In the genomic region with DNA sequence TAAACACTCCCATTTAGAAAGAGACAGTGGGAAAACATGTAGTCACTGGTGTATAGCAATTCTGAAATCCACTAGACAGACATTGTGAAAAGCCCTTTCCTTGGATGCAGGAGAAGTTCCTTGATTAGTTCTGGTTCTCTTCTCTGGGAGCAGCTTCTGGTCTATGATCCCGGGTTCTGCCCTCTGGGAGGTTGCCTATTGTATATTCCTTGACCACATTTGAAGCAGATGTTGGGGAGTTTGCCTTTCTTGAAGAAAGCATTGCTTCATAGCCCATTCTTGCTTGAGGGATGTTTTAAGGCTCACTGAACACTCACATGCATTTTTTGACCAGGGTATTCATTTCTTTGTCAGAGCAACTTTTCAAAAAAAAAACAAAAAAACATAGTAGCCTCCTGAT, we compare ENCODE assay signal across 21 cellular contexts.
"Had no signal": no experiment of that assay in that cellular context is flagged by ENCODE, and none has a peak within 500 bp of the region (broad histone marks: within the 10 kb centered on the region; RNA-seq: fewer than 3 reads in every experiment).

No MANE protein-coding gene starts in this region.

- H3K27ac Mint-ChIP-seq: activated CD4-positive, alpha-beta T cell treated with anti-CD3 and anti-CD28 coated beads, Interleukin-2, amount 10 ng/mL, durations not matched to agents 7 days and 5 days; activated CD8-positive, alpha-beta T cell treated with anti-CD3 and anti-CD28 coated beads, Interleukin-2, amount 10 ng/mL, durations not matched to agents 7 days and 5 days; activated naive CD4-positive, alpha-beta T cell treated with anti-CD3 and anti-CD28 coated beads for 36 hours; activated T-cell treated with anti-CD3 and anti-CD28 coated beads, Interleukin-2, amount 50 U/mL, for 24 hours; memory B cell; naive B cell; T-helper 1 cell treated with Interleukin-12 subunit alpha and Interleukin-12 subunit beta and Interleukin-4 antibody, amounts not matched to agents 30 μg/mL and 1 μg/mL, for 36 hours had no signal

- H3K9me3 ChIP-seq: gastroesophageal sphincter, heart left ventricle, left ventricle myocardium inferior, stomach, vagina had no signal

- H3K4me1 Mint-ChIP-seq: activated CD4-positive, alpha-beta T cell treated with anti-CD3 and anti-CD28 coated beads, Interleukin-2, amount 10 ng/mL, durations not matched to agents 7 days and 5 days; memory B cell; naive B cell had no signal

- H3K9me3 Mint-ChIP-seq: activated CD4-positive, alpha-beta T cell treated with anti-CD3 and anti-CD28 coated beads, Interleukin-2, amount 10 ng/mL, durations not matched to agents 7 days and 5 days; activated naive CD4-positive, alpha-beta T cell treated with anti-CD3 and anti-CD28 coated beads for 36 hours; activated T-cell treated with anti-CD3 and anti-CD28 coated beads, Interleukin-2, amount 50 U/mL, for 24 hours; memory B cell; T-helper 1 cell treated with Interleukin-12 subunit alpha and Interleukin-12 subunit beta and Interleukin-4 antibody, amounts not matched to agents 30 μg/mL and 1 μg/mL, for 36 hours had no signal

- H3K4me3 Mint-ChIP-seq: activated CD4-positive, alpha-beta T cell treated with anti-CD3 and anti-CD28 coated beads, Interleukin-2, amount 10 ng/mL, durations not matched to agents 7 days and 5 days; activated CD8-positive, alpha-beta T cell treated with anti-CD3 and anti-CD28 coated beads, Interleukin-2, amount 10 ng/mL, durations not matched to agents 7 days and 5 days; activated naive CD4-positive, alpha-beta T cell treated with anti-CD3 and anti-CD28 coated beads for 36 hours; activated T-cell treated with anti-CD3 and anti-CD28 coated beads, Interleukin-2, amount 50 U/mL, for 24 hours; memory B cell; naive B cell; neural crest cell; T-helper 1 cell treated with Interleukin-12 subunit alpha and Interleukin-12 subunit beta and Interleukin-4 antibody, amounts not matched to agents 30 μg/mL and 1 μg/mL, for 36 hours had no signal

- H3K4me3 ChIP-seq: gastroesophageal sphincter, heart left ventricle, left ventricle myocardium inferior, skin epidermis, stomach, vagina had no signal

- DNase-seq: activated CD4-positive, alpha-beta T cell treated with anti-CD3 and anti-CD28 coated beads, Interleukin-2, amount 10 ng/mL, durations not matched to agents 7 days and 5 days; activated CD8-positive, alpha-beta T cell treated with anti-CD3 and anti-CD28 coated beads, Interleukin-2, amount 10 ng/mL, durations not matched to agents 7 days and 5 days; activated naive CD4-positive, alpha-beta T cell treated with anti-CD3 and anti-CD28 coated beads for 36 hours; activated T-cell treated with anti-CD3 and anti-CD28 coated beads, Interleukin-2, amount 50 U/mL, for 24 hours; anterior cingulate cortex; brain microvascular endothelial cell; central memory CD4-positive, alpha-beta T cell; heart left ventricle; left ventricle myocardium inferior; naive B cell; stimulated activated CD4-positive, alpha-beta T cell treated with anti-CD3 and anti-CD28 coated beads, Interleukin-15, amount 100 ng/mL, for 24 hours; stimulated activated CD4-positive, alpha-beta T cell treated with anti-CD3 and anti-CD28 coated beads, Interleukin-2, amount 100 ng/mL, for 48 hours; stomach; trophoblast cell had no signal

- H3K27me3 ChIP-seq: brain microvascular endothelial cell, gastroesophageal sphincter, heart left ventricle, stomach, vagina had no signal

- H3K4me1 ChIP-seq: gastroesophageal sphincter, heart left ventricle, left ventricle myocardium inferior, stomach, vagina had no signal

- ATAC-seq: activated CD8-positive, alpha-beta T cell treated with anti-CD3 and anti-CD28 coated beads, Interleukin-2, amount 10 ng/mL, durations not matched to agents 7 days and 5 days; esophagus mucosa; gastroesophageal sphincter; heart left ventricle had no signal

- H3K36me3 ChIP-seq: brain microvascular endothelial cell, gastroesophageal sphincter, heart left ventricle, left ventricle myocardium inferior, stomach, vagina had no signal

- H3K36me3 Mint-ChIP-seq: memory B cell, naive B cell had no signal

- H3K27ac ChIP-seq: brain microvascular endothelial cell, gastroesophageal sphincter, heart left ventricle, left ventricle myocardium inferior, skin epidermis, stomach, vagina had no signal

- H3K27me3 Mint-ChIP-seq: activated T-cell treated with anti-CD3 and anti-CD28 coated beads, Interleukin-2, amount 50 U/mL, for 24 hours; memory B cell had no signal
